In the genomic region with DNA sequence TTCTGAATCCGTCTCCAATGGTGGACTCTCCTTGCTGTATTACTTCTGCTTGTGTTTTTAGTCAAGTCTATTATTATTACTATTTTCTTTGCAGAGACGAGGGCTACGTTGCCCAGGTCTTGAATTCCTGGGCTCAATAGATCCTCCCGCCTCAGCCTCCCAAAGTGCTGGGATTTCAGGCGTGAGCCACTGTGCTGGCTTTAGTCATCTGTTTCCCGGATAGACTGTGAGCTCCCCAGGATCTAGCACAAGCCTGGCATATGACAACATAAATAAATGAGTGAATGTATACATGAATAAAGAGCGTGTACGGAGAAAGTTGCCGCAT, we compare ENCODE assay signal across 8 cellular contexts. TPM values are rescaled to one million over a fixed set of nuclear protein-coding genes. Genes with fewer than 3 reads are reported as not detected.
DNase-seq lines count a peak whose midpoint lies in the region; ATAC-seq, FAIRE-seq and TF ChIP-seq lines count a peak whose summit lies in the region.

No MANE protein-coding gene starts in this region.

- H3K9me3 Mint-ChIP-seq in CD4-positive, alpha-beta memory T cell = no peaks in the 10 kb centered on the region

- CTCF ChIA-PET in CD4-positive, alpha-beta memory T cell (lab: Charles Lee; ENCODE audit: partially characterized antibody) = interaction anchor here (0.6 to 6.3 kb wide), 10 partner anchors 8 to 604 kb away, joined by 3 to 76 read pairs (median 5); a partner anchor contains a TSS

- no peaks in the 10 kb centered on the region for H3K27me3 Mint-ChIP-seq in CD4-positive, alpha-beta memory T cell

- H3K27ac Mint-ChIP-seq in CD4-positive, alpha-beta memory T cell = peak overlapping the region; percentile 86 to 99 (median 98)

- peaks cover 28 to 41% (median 35%) of the 10 kb centered on the region in 4 donors for H3K4me1 Mint-ChIP-seq in CD4-positive, alpha-beta memory T cell

- no peak for DNase-seq in CD4-positive, alpha-beta memory T cell
- DNase-seq in brain microvascular endothelial cell = no peak
- no peak for DNase-seq in AG08396 (ENCODE audit: low spot score)
- no peak for DNase-seq in GM12892 (ENCODE audit: insufficient read length)
- DNase-seq in NCI-H226 = no peak
- no peak for DNase-seq in activated CD8-positive, alpha-beta memory T cell treated with anti-CD3 and anti-CD28 coated beads for 24 hours

- H3K4me3 ChIP-seq in CD4-positive, alpha-beta memory T cell (ENCODE audit: low read length in 2 of 2) = peak overlapping the region; percentile 47 to 84
- H3K4me3 ChIP-seq in brain microvascular endothelial cell (ENCODE audit: low read depth, low read length) (peak overlapping the region; percentile 97), mononuclear cell (ENCODE audit: low read length) (peak overlapping the region; percentile 96)

- POLR2A ChIA-PET in CD4-positive, alpha-beta memory T cell (lab: Charles Lee; ENCODE audit: partially characterized antibody) = interaction anchor here (0.9 to 4.3 kb wide), 11 partner anchors 14 to 1795 kb away, joined by 3 to 82 read pairs (median 4); a partner anchor contains a TSS

- no peaks in the 10 kb centered on the region for H3K9me3 ChIP-seq in CD4-positive, alpha-beta memory T cell (ENCODE audit: control insufficient read depth in 1 of 2, low read length in 2 of 2)
- no peaks in the 10 kb centered on the region for H3K9me3 ChIP-seq in mononuclear cell (ENCODE audit: low read depth, low read length)

- in situ Hi-C loops in brain microvascular endothelial cell (cut with HindIII; ENCODE audit: low pct_ligation_motif_present, low sequenced_read_pairs) = no loop called here

- H3K4me3 Mint-ChIP-seq in CD4-positive, alpha-beta memory T cell = peak overlapping the region; percentile 99 to 100 (median 100)

- TF ChIP-seq POLR2A in GM12892 (IDR thresholded peaks at IDR 0.05; ENCODE audit: low read depth, low read length) = no peak

- TF ChIP-seq CTCF in brain microvascular endothelial cell (IDR thresholded peaks at IDR 0.05; ENCODE audit: low read depth, low read length, missing control alignments) = no peak

- FAIRE-seq in GM12892 (lab: Jason Lieb, UNC) = no peak

- H3K27ac ChIP-seq in CD4-positive, alpha-beta memory T cell (ENCODE audit: low read depth, low read length) = peak overlapping the region; percentile 83
- H3K27ac ChIP-seq in brain microvascular endothelial cell = no peak overlapping the region

- peaks cover 0 to 7% of the 10 kb centered on the region in 2 donors for H3K36me3 Mint-ChIP-seq in CD4-positive, alpha-beta memory T cell

- peaks cover 25% of the 10 kb centered on the region for H3K4me1 ChIP-seq in CD4-positive, alpha-beta memory T cell (ENCODE audit: insufficient read depth, low read length)
- H3K4me1 ChIP-seq in mononuclear cell (ENCODE audit: insufficient read depth, low read length) = peaks cover 36% of the 10 kb centered on the region

- no peaks in the 10 kb centered on the region for H3K27me3 ChIP-seq in CD4-positive, alpha-beta memory T cell (ENCODE audit: insufficient read depth, low read length)
- H3K27me3 ChIP-seq in brain microvascular endothelial cell (replicated peaks) = no peaks in the 10 kb centered on the region
- H3K27me3 ChIP-seq in mononuclear cell (ENCODE audit: insufficient read depth, low read length) = no peaks in the 10 kb centered on the region

- ATAC-seq in HG03066 (IDR thresholded peaks at IDR 0.05; ENCODE audit: low read depth, unreplicated experiment) = peak; percentile 29

- peaks cover 5% of the 10 kb centered on the region for H3K36me3 ChIP-seq in CD4-positive, alpha-beta memory T cell (ENCODE audit: insufficient read depth, low read length)
- H3K36me3 ChIP-seq in brain microvascular endothelial cell (replicated peaks) = no peaks in the 10 kb centered on the region

- intact Hi-C loops in CD4-positive, alpha-beta memory T cell (cut with micrococcal nuclease) = loop anchor here (1.0 to 5.0 kb wide), 5 partner anchors 20 to 147 kb away; a partner anchor contains a TSS

RNA-seq across cellular contexts. Expression of a gene that starts 0.4 kb away (rescaled TPM):
- total RNA-seq in CD4-positive, alpha-beta memory T cell = 10 to 100 TPM; 59.9 to 66.8 TPM
- 10 to 100 TPM; 19.6 to 25.1 TPM for polyA plus RNA-seq in CD4-positive, alpha-beta memory T cell
- total RNA-seq in mononuclear cell = 38.0 TPM
- 59.3 TPM for polyA plus RNA-seq in GM12892 (2012; ENCODE audit: missing spikeins)

RNA-seq across cellular contexts. Expression of a gene that starts 19.8 kb away (rescaled TPM):
- total RNA-seq in CD4-positive, alpha-beta memory T cell = 10 to 100 TPM; 26.7 to 33.8 TPM
- polyA plus RNA-seq in CD4-positive, alpha-beta memory T cell = 10 to 100 TPM; 41.0 to 48.2 TPM
- 41.0 TPM for total RNA-seq in mononuclear cell
- polyA plus RNA-seq in GM12892 (2012; ENCODE audit: missing spikeins) = 39.2 TPM
